ENCODE assay signal across 18 cellular contexts in genomic region chr16:54177052-54177856, GRCh38.
DNase-seq lines count a peak whose midpoint lies in the region; ATAC-seq and TF ChIP-seq lines count a peak whose summit lies in the region.
"Had no signal": no experiment of that assay in that cellular context is flagged by ENCODE, and none has a peak within 500 bp of the region (broad histone marks: within the 10 kb centered on the region; RNA-seq: fewer than 3 reads in every experiment).

No MANE protein-coding gene starts in this region.

- CTCF ChIA-PET in MCF 10A (lab: Yijun Ruan, JAX), result no interaction called here
- CTCF ChIA-PET in WTC11 (lab: Charles Lee), result no interaction called here

- no peak for DNase-seq in breast epithelium (ENCODE audit: low spot score in 2 of 2)
- DNase-seq in MCF 10A (ENCODE audit: unreplicated experiment), result no peak
- DNase-seq in WTC11 (ENCODE audit: low spot score), result no peak
- DNase-seq in mesothelial cell of epicardium (ENCODE audit: low spot score in 2 of 2, unreplicated experiment in 2 of 2), result no peak
- DNase-seq in type B pancreatic cell (ENCODE audit: extremely low spot score, unreplicated experiment), result no peak
- DNase-seq in NCI-H524 (lab: John Stamatoyannopoulos, UW), result no peak
- no peak for DNase-seq in dermis blood vessel endothelial cell
- DNase-seq: CD8-positive, alpha-beta T cell; DMS79; HCEC 1CT; MG63; NCI-H2081 treated with DMSO at 0.1 percent for 48 hours had no signal

- no peaks in the 10 kb centered on the region for H3K27me3 ChIP-seq in breast epithelium

- no peaks in the 10 kb centered on the region for H3K4me1 ChIP-seq in breast epithelium
- H3K4me1 ChIP-seq: BLaER1 had no signal

- H3K4me1 Mint-ChIP-seq in MCF 10A (ENCODE audit: insufficient read depth, unreplicated experiment) (peaks cover 11% of the 10 kb centered on the region), WTC11 (peaks cover 46% of the 10 kb centered on the region), mesothelial cell of epicardium (peaks cover 87% of the 10 kb centered on the region), type B pancreatic cell (ENCODE audit: unreplicated experiment) (peaks cover 67% of the 10 kb centered on the region)

- H3K27ac Mint-ChIP-seq in MCF 10A (ENCODE audit: low read depth, unreplicated experiment) (no peak overlapping the region), WTC11 (no peak overlapping the region), mesothelial cell of epicardium (peak overlapping the region; percentile 91), type B pancreatic cell (peak overlapping the region; percentile 74)
- H3K27ac Mint-ChIP-seq: CD8-positive, alpha-beta T cell had no signal

- no peak for TF ChIP-seq POLR2A in breast epithelium (IDR thresholded peaks at IDR 0.05)

- H3K36me3 ChIP-seq in breast epithelium, result no peaks in the 10 kb centered on the region
- H3K36me3 ChIP-seq: BLaER1, MG63 had no signal

- intact Hi-C loops in breast epithelium (cut with DNase I; ENCODE audit: low total_unique reads) (no loop called here), MCF 10A (cut with micrococcal nuclease) (no loop called here)

- peak overlapping the region; percentile 69 to 70 for H3K27ac ChIP-seq in breast epithelium
- H3K27ac ChIP-seq: 22Rv1, BLaER1, SK-N-MC had no signal

- H3K36me3 Mint-ChIP-seq in MCF 10A (ENCODE audit: insufficient read depth, unreplicated experiment) (no peaks in the 10 kb centered on the region), WTC11 (no peaks in the 10 kb centered on the region), mesothelial cell of epicardium (no peaks in the 10 kb centered on the region), type B pancreatic cell (no peaks in the 10 kb centered on the region)
- H3K36me3 Mint-ChIP-seq: CD8-positive, alpha-beta T cell had no signal

- no TSS peak for BruUV-seq in MCF 10A (replicated peaks; lab: Mats Ljungman, UMichigan)

- H3K9me3 Mint-ChIP-seq in MCF 10A (ENCODE audit: unreplicated experiment), result no peaks in the 10 kb centered on the region
- peaks cover 2% of the 10 kb centered on the region for H3K9me3 Mint-ChIP-seq in WTC11
- peaks cover 5% of the 10 kb centered on the region for H3K9me3 Mint-ChIP-seq in mesothelial cell of epicardium
- H3K9me3 Mint-ChIP-seq in type B pancreatic cell, result no peaks in the 10 kb centered on the region
- H3K9me3 Mint-ChIP-seq: CD8-positive, alpha-beta T cell had no signal

- no peak overlapping the region for H3K4me3 Mint-ChIP-seq in MCF 10A (ENCODE audit: unreplicated experiment)
- 0 out of 2 replicates have a peak overlapping the region, but pooled peaks have one; percentile 22 for H3K4me3 Mint-ChIP-seq in WTC11
- H3K4me3 Mint-ChIP-seq in mesothelial cell of epicardium, result peak overlapping the region; percentile 4
- H3K4me3 Mint-ChIP-seq in type B pancreatic cell, result peak overlapping the region; percentile 78
- H3K4me3 Mint-ChIP-seq: CD8-positive, alpha-beta T cell had no signal

- no peak overlapping the region for H3K4me3 ChIP-seq in breast epithelium
- H3K4me3 ChIP-seq: BLaER1, MG63, SK-N-MC had no signal

- TF ChIP-seq CTCF in breast epithelium (IDR thresholded peaks at IDR 0.05) (no peak), MCF 10A (IDR thresholded peaks at IDR 0.05; ENCODE audit: unreplicated experiment) (no peak), WTC11 (IDR thresholded peaks at IDR 0.05) (no peak), mesothelial cell of epicardium (IDR thresholded peaks at IDR 0.05; ENCODE audit: unreplicated experiment) (no peak), type B pancreatic cell (conservative IDR thresholded peaks at IDR 0.05) (no peak)

- no peaks in the 10 kb centered on the region for H3K9me3 ChIP-seq in breast epithelium
- H3K9me3 ChIP-seq: BLaER1, MG63 had no signal

- no peak for ATAC-seq in WTC11
- ATAC-seq in GM18498 (IDR thresholded peaks at IDR 0.05; ENCODE audit: unreplicated experiment), result no peak
- ATAC-seq: CD8-positive, alpha-beta T cell; Panc1; Right ventricle myocardium inferior had no signal

- H3K27me3 Mint-ChIP-seq in MCF 10A (ENCODE audit: insufficient read depth, unreplicated experiment), result no peaks in the 10 kb centered on the region
- H3K27me3 Mint-ChIP-seq in WTC11 (ENCODE audit: low read depth), result peaks cover 3% of the 10 kb centered on the region; the same call in 1 of the 2 replicates
- no peaks in the 10 kb centered on the region for H3K27me3 Mint-ChIP-seq in mesothelial cell of epicardium (ENCODE audit: low read depth)
- H3K27me3 Mint-ChIP-seq in type B pancreatic cell, result peaks cover 36% of the 10 kb centered on the region

- POLR2A ChIA-PET in MCF 10A (lab: Yijun Ruan, JAX), result no interaction called here
- POLR2A ChIA-PET in WTC11 (lab: Charles Lee), result no interaction called here

TF ChIP-seq in WTC11, 78 proteins besides CTCF, POLR2A, EP300 and RAD21:
- TF ChIP-seq ZNF317 (CRISPR knock-in tag; IDR thresholded peaks at IDR 0.05; ENCODE audit: borderline replicate concordance, low read depth) (no peak), ZNF263 (CRISPR knock-in tag; IDR thresholded peaks at IDR 0.05; ENCODE audit: low read depth) (no peak), RELA (CRISPR knock-in tag; IDR thresholded peaks at IDR 0.05; ENCODE audit: borderline replicate concordance) (no peak), FOXP1 (CRISPR knock-in tag; IDR thresholded peaks at IDR 0.05; ENCODE audit: borderline replicate concordance) (no peak), ATF2 (CRISPR knock-in tag; IDR thresholded peaks at IDR 0.05; ENCODE audit: borderline replicate concordance, low read depth) (no peak), SMAD3 (CRISPR knock-in tag; IDR thresholded peaks at IDR 0.05; ENCODE audit: borderline replicate concordance) (no peak), SMAD4 (CRISPR knock-in tag; IDR thresholded peaks at IDR 0.05) (no peak), JUN (CRISPR knock-in tag; IDR thresholded peaks at IDR 0.05) (no peak), CBFB (CRISPR knock-in tag; IDR thresholded peaks at IDR 0.05; ENCODE audit: low read depth) (no peak), GRHL2 (CRISPR knock-in tag; IDR thresholded peaks at IDR 0.05; ENCODE audit: insufficient replicate concordance, severe bottlenecking) (no peak)
TF ChIP-seq in WTC11: peak in this region for 0.

Comparison
In these comparisons a context has a peak if more than half of its experiments do, and no peak if none do; other contexts are left out.
1. H3K27ac Mint-ChIP-seq: peak in mesothelial cell of epicardium (single experiment) and type B pancreatic cell (single experiment); none in MCF 10A (single experiment) and WTC11 (single experiment).